19 cellular contexts compared by ENCODE assay signal in genomic region chr5:56464935-56465756, GRCh38.
DNase-seq lines count a peak whose midpoint lies in the region; ATAC-seq, FAIRE-seq and TF ChIP-seq lines count a peak whose summit lies in the region.
"Had no signal": no experiment of that assay in that cellular context is flagged by ENCODE, and none has a peak within 500 bp of the region (broad histone marks: within the 10 kb centered on the region; RNA-seq: fewer than 3 reads in every experiment).

No MANE protein-coding gene starts in this region.

- peak; percentile 5 for DNase-seq in NCI-H2171 treated with DMSO at 0.1 percent for 48 hours (lab: John Stamatoyannopoulos, UW)
- DNase-seq in NCI-H2171 (lab: John Stamatoyannopoulos, UW): no peak
- DNase-seq in endothelial cell (ENCODE audit: low spot score): no peak
- no peak for DNase-seq in left lung
- no peak for DNase-seq in spleen
- DNase-seq in D721Med (ENCODE audit: insufficient read length, low spot score): no peak
- no peak for DNase-seq in ovary
- DNase-seq: activated CD8-positive, alpha-beta memory T cell treated with anti-CD3 and anti-CD28 coated beads for 24 hours; amniotic stem cell; CD4-positive, CD25-positive, alpha-beta regulatory T cell; cerebellar nuclear complex; DMS79; endodermal cell; HCEC 1CT; stimulated activated naive CD4-positive, alpha-beta T cell treated with Interleukin-2 at 50 U/mL for 16 hours; transverse colon had no signal

- ATAC-seq in left lung: peak; percentile 44
- ATAC-seq in GM19395 (IDR thresholded peaks at IDR 0.05; ENCODE audit: unreplicated experiment): no peak
- ATAC-seq: natural killer cell treated with Interleukin-12 subunit alpha and Interleukin-12 subunit beta and Interleukin-15 and Interleukin-18, amount 100 ng/mL, for 72 hours had no signal

- no peak for TF ChIP-seq POLR2A in spleen (IDR thresholded peaks at IDR 0.05)
- TF ChIP-seq POLR2A in ovary (IDR thresholded peaks at IDR 0.05): no peak

- no peak for TF ChIP-seq EP300 in ovary (IDR thresholded peaks at IDR 0.05)

- TF ChIP-seq CTCF in endothelial cell (IDR thresholded peaks at IDR 0.05; ENCODE audit: unreplicated experiment): no peak
- no peak for TF ChIP-seq CTCF in left lung (IDR thresholded peaks at IDR 0.05)
- TF ChIP-seq CTCF in spleen (IDR thresholded peaks at IDR 0.05 in 8 of 11, conservative IDR thresholded peaks at IDR 0.05 in 3 of 11): no peak
- no peak for TF ChIP-seq CTCF in D721Med (IDR thresholded peaks at IDR 0.05; ENCODE audit: insufficient read depth, missing control alignments)
- no peak for TF ChIP-seq CTCF in ovary (IDR thresholded peaks at IDR 0.05)

- no peaks in the 10 kb centered on the region for H3K9me3 Mint-ChIP-seq in endothelial cell (ENCODE audit: unreplicated experiment)
- H3K9me3 Mint-ChIP-seq: endodermal cell; natural killer cell treated with Interleukin-12 subunit alpha and Interleukin-12 subunit beta and Interleukin-15 and Interleukin-18, amount 100 ng/mL, for 72 hours had no signal

- intact Hi-C loops in left lung (cut with DNase I): no loop called here
- intact Hi-C loops in spleen (cut with DNase I; ENCODE audit: low total_unique reads): no loop called here
- intact Hi-C loops in ovary (cut with DNase I): no loop called here

- peak overlapping the region; percentile 82 for H3K27ac Mint-ChIP-seq in endothelial cell (ENCODE audit: unreplicated experiment)
- H3K27ac Mint-ChIP-seq: CD4-positive, CD25-positive, alpha-beta regulatory T cell; endodermal cell; natural killer cell treated with Interleukin-12 subunit alpha and Interleukin-12 subunit beta and Interleukin-15 and Interleukin-18, amount 100 ng/mL, for 72 hours had no signal

- H3K4me3 ChIP-seq in left lung (no peak overlapping the region), spleen (no peak overlapping the region), ovary (no peak overlapping the region)
- H3K4me3 ChIP-seq: transverse colon had no signal

- H3K27ac ChIP-seq in left lung (peak overlapping the region in 1 of 2 donors; percentile 76), spleen (peak overlapping the region in 5 of 8 donors; percentile 31 to 81 (median 53)), ovary (no peak overlapping the region)
- H3K27ac ChIP-seq: 22Rv1, transverse colon had no signal

- H3K4me1 ChIP-seq in left lung (peaks cover 0 to 24% of the 10 kb centered on the region in 2 donors), spleen (peaks cover 0 to 20% (median 15%) of the 10 kb centered on the region in 6 donors), ovary (ENCODE audit: insufficient read depth) (no peaks in the 10 kb centered on the region)

- FAIRE-seq in D721Med (lab: Jason Lieb, UNC): no peak

- H3K36me3 ChIP-seq in left lung (no peaks in the 10 kb centered on the region), spleen (no peaks in the 10 kb centered on the region), ovary (no peaks in the 10 kb centered on the region)
- H3K36me3 ChIP-seq: transverse colon had no signal

- peaks cover 3% of the 10 kb centered on the region for H3K36me3 Mint-ChIP-seq in endothelial cell (ENCODE audit: low read depth, unreplicated experiment)
- H3K36me3 Mint-ChIP-seq: natural killer cell treated with Interleukin-12 subunit alpha and Interleukin-12 subunit beta and Interleukin-15 and Interleukin-18, amount 100 ng/mL, for 72 hours had no signal

- no peak overlapping the region for H3K4me3 Mint-ChIP-seq in endothelial cell (ENCODE audit: unreplicated experiment)
- H3K4me3 Mint-ChIP-seq: CD4-positive, CD25-positive, alpha-beta regulatory T cell; endodermal cell; natural killer cell treated with Interleukin-12 subunit alpha and Interleukin-12 subunit beta and Interleukin-15 and Interleukin-18, amount 100 ng/mL, for 72 hours had no signal

- H3K27me3 ChIP-seq in left lung (no peaks in the 10 kb centered on the region), spleen (replicated peaks in 1 of 7) (no peaks in the 10 kb centered on the region), ovary (no peaks in the 10 kb centered on the region)
- H3K27me3 ChIP-seq: transverse colon had no signal

- peaks cover 35% of the 10 kb centered on the region for H3K4me1 Mint-ChIP-seq in endothelial cell (ENCODE audit: unreplicated experiment)

- WGBS in spleen, 5 donors: 54 to 74% (median 57%) methylated on average over 9 of the region's 9 CpGs
- WGBS in ovary, 3 donors: 60 to 74% (median 67%) methylated on average over 9 of the region's 9 CpGs

- no peaks in the 10 kb centered on the region for H3K9me3 ChIP-seq in left lung
- H3K9me3 ChIP-seq in spleen: no peaks in the 10 kb centered on the region
- no peaks in the 10 kb centered on the region for H3K9me3 ChIP-seq in ovary
- H3K9me3 ChIP-seq: transverse colon had no signal

- no peaks in the 10 kb centered on the region for H3K27me3 Mint-ChIP-seq in endothelial cell (ENCODE audit: unreplicated experiment)
- H3K27me3 Mint-ChIP-seq: CD4-positive, CD25-positive, alpha-beta regulatory T cell had no signal

Comparison
In these comparisons a context has a peak if more than half of its experiments do, and no peak if none do; other contexts are left out.
1. H3K27ac ChIP-seq: peak in spleen (5 of 8); none in ovary (0 of 2).